In genomic region chr2:186612555-186613440, GRCh38 we compare ENCODE assay signal across 1 cellular context.
TF ChIP-seq lines count a peak whose summit lies in the region.

No MANE protein-coding gene starts in this region.

TF ChIP-seq in HepG2, 621 proteins besides CTCF, POLR2A, EP300 and RAD21 (continued from another document):
- TF ChIP-seq CREB3 (CRISPR knock-in tag; IDR thresholded peaks at IDR 0.05) = no peak
- TF ChIP-seq ZNF577 (CRISPR knock-in tag; IDR thresholded peaks at IDR 0.05; ENCODE audit: borderline replicate concordance, low read depth) = no peak
- no peak for TF ChIP-seq TOE1 (CRISPR knock-in tag; IDR thresholded peaks at IDR 0.05)
- no peak for TF ChIP-seq YY1 (IDR thresholded peaks at IDR 0.05; ENCODE audit: insufficient read depth, insufficient replicate concordance, low read depth, low read length)
- no peak for TF ChIP-seq ZSCAN12 (CRISPR knock-in tag; IDR thresholded peaks at IDR 0.05)
TF ChIP-seq in HepG2: peak in this region for 0.
